1 cellular context compared by ENCODE assay signal in the genomic region with DNA sequence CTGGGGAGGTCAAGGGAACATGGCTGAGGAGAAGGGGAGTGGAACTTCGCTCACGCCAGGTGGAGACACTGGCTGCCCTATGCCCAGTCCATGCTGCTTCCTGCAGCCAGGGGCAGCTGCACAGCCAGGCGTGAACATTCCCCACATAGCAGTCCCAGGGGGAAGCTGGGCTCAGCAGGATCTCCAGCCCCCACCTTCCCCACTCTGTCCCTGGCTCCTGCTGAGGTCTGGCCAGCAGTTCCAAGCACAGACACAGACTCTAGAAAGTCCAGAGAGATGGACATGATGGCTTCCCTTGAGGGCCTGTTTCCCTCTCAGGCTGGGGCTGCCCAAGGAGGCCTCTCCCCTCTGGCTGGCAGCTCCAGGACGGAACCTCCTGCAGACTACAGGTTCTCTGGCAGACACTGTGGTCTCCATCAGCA.
TF ChIP-seq lines count a peak whose summit lies in the region.

No MANE protein-coding gene starts in this region.

TF ChIP-seq in HepG2, 621 proteins besides CTCF, POLR2A, EP300 and RAD21 (continued from another document):
- TF ChIP-seq, protein P1, sequence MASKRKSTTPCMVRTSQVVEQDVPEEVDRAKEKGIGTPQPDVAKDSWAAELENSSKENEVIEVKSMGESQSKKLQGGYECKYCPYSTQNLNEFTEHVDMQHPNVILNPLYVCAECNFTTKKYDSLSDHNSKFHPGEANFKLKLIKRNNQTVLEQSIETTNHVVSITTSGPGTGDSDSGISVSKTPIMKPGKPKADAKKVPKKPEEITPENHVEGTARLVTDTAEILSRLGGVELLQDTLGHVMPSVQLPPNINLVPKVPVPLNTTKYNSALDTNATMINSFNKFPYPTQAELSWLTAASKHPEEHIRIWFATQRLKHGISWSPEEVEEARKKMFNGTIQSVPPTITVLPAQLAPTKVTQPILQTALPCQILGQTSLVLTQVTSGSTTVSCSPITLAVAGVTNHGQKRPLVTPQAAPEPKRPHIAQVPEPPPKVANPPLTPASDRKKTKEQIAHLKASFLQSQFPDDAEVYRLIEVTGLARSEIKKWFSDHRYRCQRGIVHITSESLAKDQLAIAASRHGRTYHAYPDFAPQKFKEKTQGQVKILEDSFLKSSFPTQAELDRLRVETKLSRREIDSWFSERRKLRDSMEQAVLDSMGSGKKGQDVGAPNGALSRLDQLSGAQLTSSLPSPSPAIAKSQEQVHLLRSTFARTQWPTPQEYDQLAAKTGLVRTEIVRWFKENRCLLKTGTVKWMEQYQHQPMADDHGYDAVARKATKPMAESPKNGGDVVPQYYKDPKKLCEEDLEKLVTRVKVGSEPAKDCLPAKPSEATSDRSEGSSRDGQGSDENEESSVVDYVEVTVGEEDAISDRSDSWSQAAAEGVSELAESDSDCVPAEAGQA (IDR thresholded peaks at IDR 0.05; ENCODE audit: low read depth), result peak; percentile 59; the same call in 1 of the 2 replicates
- TF ChIP-seq, protein P1 (CRISPR knock-in tag; IDR thresholded peaks at IDR 0.05; ENCODE audit: borderline replicate concordance), result no peak
